ENCODE assay signal across 25 cellular contexts in genomic region chr15:81111018-81111417, GRCh38. TPM values are rescaled to one million over a fixed set of nuclear protein-coding genes. Genes with fewer than 3 reads are reported as not detected.
"Had no signal": no experiment of that assay in that cellular context is flagged by ENCODE, and none has a peak within 500 bp of the region (broad histone marks: within the 10 kb centered on the region; RNA-seq: fewer than 3 reads in every experiment).

No MANE protein-coding gene starts in this region.

- H3K36me3 Mint-ChIP-seq: activated naive CD4-positive, alpha-beta T cell treated with anti-CD3 and anti-CD28 coated beads, Interleukin-2, amount 50 U/mL, for 72 hours; immature natural killer cell; naive B cell had no signal

- ATAC-seq: body of pancreas; effector memory CD8-positive, alpha-beta T cell; left cardiac atrium; lower lobe of right lung; right lobe of liver had no signal

- H3K27ac ChIP-seq: body of pancreas, lower lobe of right lung, psoas muscle, right lobe of liver, spleen, suprapubic skin, upper lobe of left lung had no signal

- H3K27ac Mint-ChIP-seq: effector memory CD8-positive, alpha-beta T cell; immature natural killer cell had no signal

- H3K9me3 ChIP-seq: body of pancreas, lower lobe of right lung, psoas muscle, right lobe of liver, spleen, suprapubic skin, upper lobe of left lung had no signal

- DNase-seq: activated CD4-positive, alpha-beta T cell treated with anti-CD3 and anti-CD28 coated beads, Interleukin-2, amount 50 U/mL, for 4 hours; activated CD4-positive, CD25-positive, alpha-beta regulatory T cell; activated effector memory CD4-positive, alpha-beta T cell treated with Interleukin-2 at 50 U/mL for 16 hours; activated T-cell treated with anti-CD3 and anti-CD28 coated beads, Interleukin-2, amount 50 U/mL, for 1 hour; amniotic stem cell; body of pancreas; cerebellar nuclear complex; effector memory CD8-positive, alpha-beta T cell; erythroblast; glutamatergic neuron; immature natural killer cell; left cardiac atrium; lower lobe of right lung; naive B cell; psoas muscle; right lobe of liver; spleen; stimulated activated CD4-positive, alpha-beta T cell treated with anti-CD3 and anti-CD28 coated beads, Interleukin-1b, Interleukin-23, amount 100 ng/mL, for 48 hours; stimulated activated naive CD8-positive, alpha-beta T cell treated with anti-CD3 and anti-CD28 coated beads, Interleukin-15, Interleukin-2, amounts not matched to agents 100 U/mL and 50 U/mL, for 24 hours; upper lobe of left lung had no signal

- H3K4me3 Mint-ChIP-seq: dendritic cell treated with granulocyte-macrophage colony-stimulating factor and Interleukin-4, amounts not matched to agents 40 ng/mL and 50 ng/mL, for 4 days; effector memory CD8-positive, alpha-beta T cell; immature natural killer cell; naive B cell had no signal

- FAIRE-seq: TTC549 had no signal

- H3K36me3 ChIP-seq: lower lobe of right lung, right lobe of liver, spleen, suprapubic skin, upper lobe of left lung had no signal

- H3K4me1 Mint-ChIP-seq: immature natural killer cell had no signal

- H3K27me3 ChIP-seq: body of pancreas, right lobe of liver, suprapubic skin, upper lobe of left lung had no signal

- H3K4me1 ChIP-seq: psoas muscle had no signal

- H3K4me3 ChIP-seq: body of pancreas, lower lobe of right lung, psoas muscle, right lobe of liver, spleen, suprapubic skin, upper lobe of left lung had no signal

- H3K9me3 Mint-ChIP-seq: activated naive CD4-positive, alpha-beta T cell treated with anti-CD3 and anti-CD28 coated beads, Interleukin-2, amount 50 U/mL, for 72 hours; dendritic cell treated with granulocyte-macrophage colony-stimulating factor and Interleukin-4, amounts not matched to agents 40 ng/mL and 50 ng/mL, for 4 days; effector memory CD8-positive, alpha-beta T cell; immature natural killer cell; naive B cell had no signal

RNA-seq across cellular contexts. Expression of gene CFAP161, which starts 23.1 kb away (rescaled TPM):
- total RNA-seq: activated naive CD4-positive, alpha-beta T cell treated with anti-CD3 and anti-CD28 coated beads, Interleukin-2, amount 50 U/mL, for 72 hours; body of pancreas; T-helper 1 cell treated with Interleukin-12 subunit alpha and Interleukin-12 subunit beta and Interleukin-4 antibody, amounts not matched to agents 30 ng/mL and 1 ng/mL, for 36 hours had no signal
